Comparison of ENCODE assay signal across 7 cellular contexts in genomic region chr7:107167483-107168232, GRCh38.
A peak's percentile ranks its signal among the peaks of the same experiment; 100 is the strongest.
DNase-seq lines count a peak whose midpoint lies in the region; ATAC-seq and TF ChIP-seq lines count a peak whose summit lies in the region.

No MANE protein-coding gene starts in this region.

- TF ChIP-seq CTCF in GM10266 (IDR thresholded peaks at IDR 0.05; ENCODE audit: control insufficient read depth, insufficient read depth, low read depth, missing control alignments) (peak; percentile 11), cardiac fibroblast (IDR thresholded peaks at IDR 0.05; ENCODE audit: low read depth, low read length) (peak; percentile 44)

- H3K4me3 ChIP-seq in cardiac fibroblast (replicated peaks in 1 of 2; ENCODE audit: low read depth in 2 of 2, low read length in 2 of 2) = peak overlapping the region; percentile 49 to 64

- no peak for ATAC-seq in HG03135 (IDR thresholded peaks at IDR 0.05; ENCODE audit: unreplicated experiment)

- peak; percentile 15 for DNase-seq in GM10266 (ENCODE audit: extremely low spot score)
- DNase-seq in NCI-H1092 (lab: John Stamatoyannopoulos, UW) = peak; percentile 51
- DNase-seq in SW480 (ENCODE audit: low spot score) = peak; percentile 96
- DNase-seq in cardiac fibroblast (ENCODE audit: low read depth in 2 of 2) = peak; percentile 92 to 94
- DNase-seq in inferior parietal cortex (ENCODE audit: extremely low spot score) = peak; percentile 82
- peak; percentile 44 for DNase-seq in stimulated activated CD4-positive, alpha-beta T cell treated with anti-CD3 and anti-CD28 coated beads, Interleukin-12 subunit alpha, Interleukin-12 subunit beta, amount 100 ng/mL, for 4 hours

Comparison
In these comparisons a context has a peak if more than half of its experiments do, and no peak if none do; other contexts are left out.
1. DNase-seq: peak in every context shown above with its lines; median percentile 96 in SW480; 93 in cardiac fibroblast; 82 in inferior parietal cortex; 51 in NCI-H1092; 44 in stimulated activated CD4-positive, alpha-beta T cell treated with anti-CD3 and anti-CD28 coated beads, Interleukin-12 subunit alpha, Interleukin-12 subunit beta, amount 100 ng/mL, for 4 hours; 15 in GM10266.